Comparison of ENCODE assay signal across 7 cellular contexts in the genomic region with DNA sequence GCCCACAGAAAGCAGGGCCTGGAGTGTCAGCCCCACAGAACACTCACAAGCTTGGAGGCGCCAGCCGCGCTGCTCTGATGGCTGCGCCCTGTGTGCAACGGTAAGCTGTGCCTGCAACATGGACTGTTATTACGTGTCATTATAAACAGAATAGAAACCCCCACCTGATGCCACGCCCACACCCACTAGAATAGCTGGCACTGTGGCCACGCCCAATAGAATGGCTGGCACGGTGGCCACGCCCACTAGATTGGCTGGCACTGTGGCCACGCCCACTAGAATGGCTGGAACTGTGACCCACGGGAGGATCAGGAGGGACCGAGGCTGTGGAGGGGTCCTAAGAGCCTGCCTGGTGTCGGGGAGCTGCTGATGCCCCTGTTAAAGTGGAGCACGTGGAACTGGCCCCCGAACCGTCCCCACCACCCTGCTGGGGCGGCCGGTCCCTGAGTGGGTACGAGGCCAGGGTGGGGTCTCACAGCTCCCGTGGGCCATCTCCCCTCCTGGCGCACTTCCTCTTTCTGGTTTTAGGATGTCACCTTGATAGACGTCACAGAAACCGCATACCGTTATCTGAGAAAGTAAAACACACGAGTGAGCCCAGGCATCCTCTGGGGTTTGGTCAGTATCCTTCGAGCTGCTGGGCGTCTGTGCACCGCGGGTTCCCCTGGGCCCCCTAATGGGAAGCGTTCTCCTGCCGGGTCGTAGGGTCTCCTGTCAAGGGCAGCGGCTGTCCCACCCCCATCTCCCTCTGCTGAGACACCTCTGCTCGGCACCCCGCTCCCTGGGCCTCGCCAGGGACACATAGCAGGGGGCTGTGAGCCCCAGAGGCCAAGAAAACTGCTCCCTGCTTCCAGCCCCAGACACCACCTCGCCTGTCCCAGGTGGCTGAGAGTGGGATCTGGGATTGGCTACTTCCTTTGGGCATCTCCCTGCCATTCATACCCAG. TPM values are rescaled to one million over a fixed set of nuclear protein-coding genes. Genes with fewer than 3 reads are reported as not detected.
A peak's percentile ranks its signal among the peaks of the same experiment; 100 is the strongest.
DNase-seq lines count a peak whose midpoint lies in the region; ATAC-seq and TF ChIP-seq lines count a peak whose summit lies in the region.

No MANE protein-coding gene starts in this region.

- no peaks in the 10 kb centered on the region for H3K36me3 ChIP-seq in RWPE2 (ENCODE audit: low read depth)
- no peaks in the 10 kb centered on the region for H3K36me3 ChIP-seq in mammary epithelial cell (ENCODE audit: insufficient read depth, low read length)

- no peak overlapping the region for H3K27ac ChIP-seq in RWPE2 (ENCODE audit: poor library complexity, severe bottlenecking)
- H3K27ac ChIP-seq in mammary epithelial cell (ENCODE audit: insufficient read depth, low read depth, low read length) = no peak overlapping the region

- no peaks in the 10 kb centered on the region for H3K9me3 ChIP-seq in RWPE2 (ENCODE audit: severe bottlenecking)
- no peaks in the 10 kb centered on the region for H3K9me3 ChIP-seq in mammary epithelial cell (replicated peaks; ENCODE audit: insufficient read depth, low read length)

- H3K27me3 ChIP-seq in RWPE2 (ENCODE audit: insufficient read depth, poor library complexity, severe bottlenecking) (peaks cover 93% of the 10 kb centered on the region), mammary epithelial cell (ENCODE audit: insufficient read depth, low read length) (peaks cover 19% of the 10 kb centered on the region)

- H3K4me2 ChIP-seq in mammary epithelial cell (ENCODE audit: insufficient read depth, low read depth, low read length) = no peak overlapping the region

- TF ChIP-seq CTCF in RWPE2 (IDR thresholded peaks at IDR 0.05; ENCODE audit: poor library complexity, severe bottlenecking) = no peak
- TF ChIP-seq CTCF in mammary epithelial cell (conservative IDR thresholded peaks at IDR 0.05 in 1 of 2, IDR thresholded peaks at IDR 0.05 in 1 of 2; ENCODE audit: extremely low read depth in 1 of 2, insufficient read depth in 1 of 2, low read depth in 1 of 2, low read length in 2 of 2) = no peak
- TF ChIP-seq CTCF in omental fat pad (IDR thresholded peaks at IDR 0.05) = no peak

- H3K4me1 ChIP-seq in RWPE2 (ENCODE audit: insufficient read depth, poor library complexity, severe bottlenecking) (no peaks in the 10 kb centered on the region), mammary epithelial cell (ENCODE audit: insufficient read depth, low read length) (peaks cover under 1% of the 10 kb centered on the region)

- ATAC-seq in GM19023 (IDR thresholded peaks at IDR 0.05; ENCODE audit: unreplicated experiment) (peak; percentile 58), HG03095 (IDR thresholded peaks at IDR 0.05; ENCODE audit: unreplicated experiment) (peak; percentile 53), RWPE2 (ENCODE audit: low read depth) (peak; percentile 7; the same call in 2 of the 3 replicates), omental fat pad (ENCODE audit: low FRiP score) (no peak)

- CTCF ChIA-PET in mammary epithelial cell (lab: Charles Lee; ENCODE audit: low non-redundant PET) = no interaction called here

- no TSS peak for BruUV-seq in mammary epithelial cell (replicated peaks; lab: Mats Ljungman, UMichigan)

- no peak overlapping the region for H2AFZ ChIP-seq in mammary epithelial cell (ENCODE audit: low read depth, low read length)

- intact Hi-C loops in mammary epithelial cell (cut with micrococcal nuclease) = no loop called here

- H3K79me2 ChIP-seq in mammary epithelial cell (ENCODE audit: insufficient read depth, low read length) = no peaks in the 10 kb centered on the region

- H3K4me3 ChIP-seq in RWPE2 (ENCODE audit: severe bottlenecking) = no peak overlapping the region
- no peak overlapping the region for H3K4me3 ChIP-seq in mammary epithelial cell (replicated peaks in 1 of 3; ENCODE audit: insufficient read depth in 1 of 3, low read depth in 2 of 3, low read length in 3 of 3)

- H3K9ac ChIP-seq in mammary epithelial cell (ENCODE audit: insufficient read depth, low read length) = no peak overlapping the region

- in situ Hi-C loops in mammary epithelial cell (cut with MboI; ENCODE audit: low sequenced_read_pairs in 2 of 2) = no loop called here

- dilution Hi-C loops in mammary epithelial cell (cut with HindIII; ENCODE audit: low sequenced_read_pairs) = loop anchor here (5.0 kb wide), 1 partner anchor 84 kb away; no protein-coding TSS in a partner anchor

- 66% methylated on average over 18 of the region's 38 CpGs for WGBS in mammary epithelial cell (ENCODE audit: low coverage, missing lambda C conversion rate)

- DNase-seq in RWPE2 (ENCODE audit: low spot score) (no peak), mammary epithelial cell (no peak), omental fat pad (ENCODE audit: low spot score) (no peak)
- DNase-seq in activated naive CD4-positive, alpha-beta T cell treated with Interleukin-2 at 50 U/mL for 16 hours = peak; percentile 84
- peak; percentile 45 to 65 for DNase-seq in stimulated activated CD8-positive, alpha-beta memory T cell treated with anti-CD3 and anti-CD28 coated beads, Interleukin-2, amount 100 ng/mL, for 48 hours (ENCODE audit: low read depth in 2 of 2)

- H4K20me1 ChIP-seq in mammary epithelial cell (ENCODE audit: insufficient read depth, low read length) = no peaks in the 10 kb centered on the region

RNA-seq across cellular contexts. Expression of a gene that starts 25.4 kb away (rescaled TPM):
- total RNA-seq in mammary epithelial cell (under 1 TPM; 0.33 to 0.67 TPM), omental fat pad (10 to 100 TPM in 1 of 4 donors, 1 to 10 TPM in 3; 1.6 to 10.7 (median 2.5) TPM)
- polyA plus RNA-seq in mammary epithelial cell = 0.09 TPM
- polyA minus RNA-seq in mammary epithelial cell = not detected

RNA-seq across cellular contexts. Expression of a gene that starts 28.9 kb away (rescaled TPM):
- total RNA-seq in mammary epithelial cell (not detected), omental fat pad (not detected)
- polyA plus RNA-seq in mammary epithelial cell = not detected
- polyA minus RNA-seq in mammary epithelial cell = not detected

RNA-seq across cellular contexts. Expression of a gene that starts 39.9 kb away (rescaled TPM):
- total RNA-seq in mammary epithelial cell = 10 to 100 TPM; 34.5 to 43.2 TPM
- polyA plus RNA-seq in mammary epithelial cell = 29.7 TPM
- 47.5 TPM for polyA minus RNA-seq in mammary epithelial cell
- 10 to 100 TPM; 21.7 to 33.4 (median 25.5) TPM for total RNA-seq in omental fat pad

RNA-seq across cellular contexts. Expression of a gene that starts 51.6 kb away (rescaled TPM):
- total RNA-seq in mammary epithelial cell (10 to 100 TPM; 38.7 to 53.2 TPM), omental fat pad (10 to 100 TPM; 40.6 to 64.4 (median 54.1) TPM)
- polyA plus RNA-seq in mammary epithelial cell = 13.6 TPM
- polyA minus RNA-seq in mammary epithelial cell = 31.4 TPM

Comparison
In these comparisons a context has a peak if more than half of its experiments do, and no peak if none do; other contexts are left out.
1. DNase-seq: peak in activated naive CD4-positive, alpha-beta T cell treated with Interleukin-2 at 50 U/mL for 16 hours (single experiment) and stimulated activated CD8-positive, alpha-beta memory T cell treated with anti-CD3 and anti-CD28 coated beads, Interleukin-2, amount 100 ng/mL, for 48 hours (2 of 2); none in RWPE2 (single experiment), mammary epithelial cell (single experiment) and omental fat pad (single experiment).